In genomic region chr2:69689969-69690368, GRCh38 we compare ENCODE assay signal across 18 cellular contexts. TPM values are rescaled to one million over a fixed set of nuclear protein-coding genes. Genes with fewer than 3 reads are reported as not detected.
DNase-seq lines count a peak whose midpoint lies in the region; ATAC-seq, FAIRE-seq and TF ChIP-seq lines count a peak whose summit lies in the region.
"Had no signal": no experiment of that assay in that cellular context is flagged by ENCODE, and none has a peak within 500 bp of the region (broad histone marks: within the 10 kb centered on the region; RNA-seq: fewer than 3 reads in every experiment).

No MANE protein-coding gene starts in this region.

- TF ChIP-seq POLR2A in HepG2 (IDR thresholded peaks at IDR 0.05; ENCODE audit: insufficient read depth in 1 of 2, low read depth in 2 of 2, low read length in 2 of 2) (no peak), right lobe of liver (IDR thresholded peaks at IDR 0.05) (no peak)

- H3K27ac ChIP-seq in HepG2 (ENCODE audit: extremely low read length, insufficient read depth, low read length) (no peak overlapping the region), right lobe of liver (no peak overlapping the region)
- H3K27ac ChIP-seq: KMS-11 had no signal

- WGBS in HepG2 (ENCODE audit: low lambda C conversion rate) = 66% methylated on average over 2 of the region's 2 CpGs
- WGBS in right lobe of liver (ENCODE audit: insufficient coverage, low coverage, low lambda C conversion rate, missing lambda C conversion rate) = 89% methylated on average over 1 of the region's 2 CpGs

- intact Hi-C loops in HepG2 (cut with micrococcal nuclease; ENCODE audit: unreplicated experiment) = no loop called here
- intact Hi-C loops in right lobe of liver (cut with DNase I) = no loop called here
- intact Hi-C loops in activated CD8-positive, alpha-beta T cell treated with anti-CD3 and anti-CD28 coated beads for 36 hours (cut with micrococcal nuclease) = loop anchor here (2.0 kb wide), 1 partner anchor 45 kb away; no protein-coding TSS in a partner anchor

- H3K36me3 ChIP-seq in HepG2 (replicated peaks in 1 of 2; ENCODE audit: control insufficient read depth in 1 of 2, insufficient read depth in 2 of 2, low read length in 2 of 2) = no peaks in the 10 kb centered on the region
- H3K36me3 ChIP-seq in right lobe of liver = no peaks in the 10 kb centered on the region
- H3K36me3 ChIP-seq: HAP-1 had no signal

- no peak overlapping the region for H3K9ac ChIP-seq in HepG2 (ENCODE audit: insufficient read depth, low read depth, low read length)
- H3K9ac ChIP-seq: KMS-11 had no signal

- H3K27ac Mint-ChIP-seq in T-helper 17 cell (peak overlapping the region; percentile 97), immature natural killer cell (peak overlapping the region in 1 of 6 donors; percentile 58)
- H3K27ac Mint-ChIP-seq in activated CD8-positive, alpha-beta T cell treated with anti-CD3 and anti-CD28 coated beads for 36 hours = no peak overlapping the region
- H3K27ac Mint-ChIP-seq: IgD-negative memory B cell had no signal

- DNase-seq in HepG2 (ENCODE audit: low spot score) = no peak
- no peak for DNase-seq in right lobe of liver
- DNase-seq in T-helper 17 cell = no peak
- no peak for DNase-seq in immature natural killer cell
- no peak for DNase-seq in COLO829 (ENCODE audit: low spot score)
- DNase-seq in NCI-H2171 treated with DMSO at 0.1 percent for 48 hours (lab: John Stamatoyannopoulos, UW) = no peak
- DNase-seq in activated CD8-positive, alpha-beta T cell treated with anti-CD3 and anti-CD28 coated beads for 36 hours = no peak
- DNase-seq: 8988T, ACHN, C1 segment of cervical spinal cord, DMS53, GF-D8, GOT3 had no signal

- H3K27me3 ChIP-seq in HepG2 (ENCODE audit: control insufficient read depth in 1 of 2, insufficient read depth in 2 of 2, low read length in 2 of 2) = peaks cover 0 to 5% of the 10 kb centered on the region in 2 experiments; a peak in 2 of 5 replicates
- H3K27me3 ChIP-seq in right lobe of liver = no peaks in the 10 kb centered on the region

- BruUV-seq in HepG2 (replicated peaks; lab: Mats Ljungman, UMichigan) = no TSS peak

- H3K79me2 ChIP-seq in HepG2 (ENCODE audit: insufficient read depth, low read length) = no peaks in the 10 kb centered on the region

- no peaks in the 10 kb centered on the region for H3K9me3 Mint-ChIP-seq in immature natural killer cell
- H3K9me3 Mint-ChIP-seq in activated CD8-positive, alpha-beta T cell treated with anti-CD3 and anti-CD28 coated beads for 36 hours = no peaks in the 10 kb centered on the region
- H3K9me3 Mint-ChIP-seq: CD8-positive, alpha-beta memory T cell; IgD-negative memory B cell had no signal

- CTCF ChIA-PET in HepG2 (lab: Yijun Ruan, JAX; ENCODE audit: low intra/inter-chr PET ratio, low total read pairs) = no interaction called here
- CTCF ChIA-PET in activated CD8-positive, alpha-beta T cell treated with anti-CD3 and anti-CD28 coated beads for 36 hours (lab: Charles Lee) = interaction anchor here (1.1 kb wide), 1 partner anchor 125 kb away, joined by 3 read pairs; no protein-coding TSS in a partner anchor

- POLR2A ChIA-PET in HepG2 (lab: Yijun Ruan, JAX) = no interaction called here
- POLR2A ChIA-PET in activated CD8-positive, alpha-beta T cell treated with anti-CD3 and anti-CD28 coated beads for 36 hours (lab: Charles Lee) = no interaction called here

- no peak overlapping the region for H2AFZ ChIP-seq in HepG2 (ENCODE audit: low read length)

- H4K20me1 ChIP-seq in HepG2 (ENCODE audit: insufficient read depth, low read length) = no peaks in the 10 kb centered on the region

- no peak overlapping the region for H3K4me2 ChIP-seq in HepG2 (ENCODE audit: low read depth, low read length)
- H3K4me2 ChIP-seq: KMS-11 had no signal

- no peak for TF ChIP-seq EP300 in HepG2 (IDR thresholded peaks at IDR 0.05; ENCODE audit: low read depth in 2 of 2, low read length in 2 of 2)
- no peak for TF ChIP-seq EP300 in HepG2 (CRISPR knock-in tag; IDR thresholded peaks at IDR 0.05; ENCODE audit: borderline replicate concordance)

- TF ChIP-seq CTCF in HepG2 (CRISPR knock-in tag; IDR thresholded peaks at IDR 0.05) = no peak
- no peak for TF ChIP-seq CTCF in right lobe of liver (IDR thresholded peaks at IDR 0.05)
- TF ChIP-seq CTCF in activated CD8-positive, alpha-beta T cell treated with anti-CD3 and anti-CD28 coated beads for 36 hours (IDR thresholded peaks at IDR 0.05) = no peak

- H3K4me3 ChIP-seq in HepG2 (replicated peaks in 1 of 3; ENCODE audit: insufficient read depth in 1 of 3, low read depth in 2 of 3, low read length in 3 of 3) (no peak overlapping the region), right lobe of liver (no peak overlapping the region)
- H3K4me3 ChIP-seq: HAP-1 had no signal

- no peaks in the 10 kb centered on the region for H3K36me3 Mint-ChIP-seq in T-helper 17 cell (ENCODE audit: low read depth)
- no peaks in the 10 kb centered on the region for H3K36me3 Mint-ChIP-seq in immature natural killer cell
- H3K36me3 Mint-ChIP-seq in activated CD8-positive, alpha-beta T cell treated with anti-CD3 and anti-CD28 coated beads for 36 hours (ENCODE audit: low read depth) = no peaks in the 10 kb centered on the region
- H3K36me3 Mint-ChIP-seq: IgD-negative memory B cell had no signal

- H3K9me3 ChIP-seq in HepG2 (ENCODE audit: low read length) (no peaks in the 10 kb centered on the region), right lobe of liver (no peaks in the 10 kb centered on the region), T-helper 17 cell (ENCODE audit: control insufficient read depth, low read length, poor library complexity, severe bottlenecking) (no peaks in the 10 kb centered on the region)
- H3K9me3 ChIP-seq: HAP-1 had no signal

- in situ Hi-C loops in HepG2 (cut with HindIII; ENCODE audit: extremely low pct_ligation_motif_present, low pct_unique_long_range_greater_than_20kb) = no loop called here

- TF ChIP-seq RAD21 in HepG2 (CRISPR knock-in tag; IDR thresholded peaks at IDR 0.05) = no peak

- no peak for FAIRE-seq in HepG2 (lab: Jason Lieb, UNC)
- FAIRE-seq: GM19239 had no signal

- H3K27me3 Mint-ChIP-seq in T-helper 17 cell (no peaks in the 10 kb centered on the region), immature natural killer cell (ENCODE audit: low read depth in 3 of 3) (peaks cover 0 to 10% (median 4%) of the 10 kb centered on the region in 3 donors)
- no peaks in the 10 kb centered on the region for H3K27me3 Mint-ChIP-seq in activated CD8-positive, alpha-beta T cell treated with anti-CD3 and anti-CD28 coated beads for 36 hours

- H3K4me1 Mint-ChIP-seq in T-helper 17 cell (peaks cover 47% of the 10 kb centered on the region), immature natural killer cell (peaks cover 72 to 89% of the 10 kb centered on the region in 2 donors)
- H3K4me1 Mint-ChIP-seq in activated CD8-positive, alpha-beta T cell treated with anti-CD3 and anti-CD28 coated beads for 36 hours (ENCODE audit: low read depth) = peaks cover 67% of the 10 kb centered on the region

- H3K4me1 ChIP-seq in HepG2 (ENCODE audit: insufficient read depth, low read length) (peaks cover 46% of the 10 kb centered on the region), right lobe of liver (peaks cover 0 to 5% (median 0%) of the 10 kb centered on the region in 4 donors)
- H3K4me1 ChIP-seq: HAP-1 had no signal

- H3K4me3 Mint-ChIP-seq in T-helper 17 cell (peak overlapping the region; percentile 41), immature natural killer cell (peak overlapping the region in 3 of 5 donors; percentile 46 to 48 (median 48))
- H3K4me3 Mint-ChIP-seq in activated CD8-positive, alpha-beta T cell treated with anti-CD3 and anti-CD28 coated beads for 36 hours = no peak overlapping the region
- H3K4me3 Mint-ChIP-seq: IgD-negative memory B cell had no signal

- ATAC-seq in HepG2 (no peak), right lobe of liver (no peak), T-helper 17 cell (no peak)
- no peak for ATAC-seq in activated CD8-positive, alpha-beta T cell treated with anti-CD3 and anti-CD28 coated beads for 36 hours

RNA-seq across cellular contexts. Expression of gene AAK1, which starts 46.4 kb away (rescaled TPM):
- 10.3 and 15.2 TPM in 2 replicates for total RNA-seq in HepG2 (2016; rRNA removed; fragmentation: Illumina TruSeq; extraction: Trizol)
- 2.4 and 3.1 TPM in 2 replicates for total RNA-seq in HepG2 (2016; cell fraction: cytosol; rRNA removed; fragmentation: Illumina TruSeq; extraction: Trizol; ENCODE audit: low read depth)
- total RNA-seq in HepG2 (2016; cell fraction: insoluble cytoplasmic fraction; rRNA removed; fragmentation: Illumina TruSeq; extraction: Trizol) = 9.4 and 12.9 TPM in 2 replicates
- 7.2 and 7.6 TPM in 2 replicates for total RNA-seq in HepG2 (2016; cell fraction: membrane; rRNA removed; fragmentation: Illumina TruSeq; extraction: Trizol)
- total RNA-seq in HepG2 (2016; cell fraction: nucleus; rRNA removed; fragmentation: Illumina TruSeq; extraction: Trizol) = 20.2 and 27.8 TPM in 2 replicates
- 9.4 and 9.8 TPM in 2 replicates for polyA plus RNA-seq in HepG2 (2011; rRNA removed)
- 4.3 and 6.0 TPM in 2 replicates for polyA plus RNA-seq in HepG2 (2011; cell fraction: cytosol; rRNA removed)
- polyA plus RNA-seq in HepG2 (2011; cell fraction: nucleus; rRNA removed) = 13.6 and 15.8 TPM in 2 replicates
- 7.2 and 9.5 TPM in 2 replicates for polyA plus RNA-seq in HepG2 (2012)
- polyA plus RNA-seq in HepG2 (2016; cell fraction: cytosol; fragmentation: Illumina TruSeq; extraction: Trizol; ENCODE audit: low read depth) = 0.59 and 1.3 TPM in 2 replicates
- polyA plus RNA-seq in HepG2 (2016; cell fraction: insoluble cytoplasmic fraction; fragmentation: Illumina TruSeq; extraction: Trizol; ENCODE audit: low read depth) = 7.3 and 8.6 TPM in 2 replicates
- polyA plus RNA-seq in HepG2 (2016; cell fraction: membrane; fragmentation: Illumina TruSeq; extraction: Trizol; ENCODE audit: low read depth) = 1.5 and 1.9 TPM in 2 replicates
- polyA plus RNA-seq in HepG2 (2016; cell fraction: nucleus; fragmentation: Illumina TruSeq; extraction: Trizol; ENCODE audit: insufficient read depth, low read depth) = 14.2 and 15.4 TPM in 2 replicates
- polyA minus RNA-seq in HepG2 (2011; rRNA and poly(A)+ RNA removed; ENCODE audit: low replicate concordance) = 8.6 and 11.3 TPM in 2 replicates
- polyA minus RNA-seq in HepG2 (2011; cell fraction: cytosol; rRNA and poly(A)+ RNA removed) = 17.2 and 18.3 TPM in 2 replicates
- 41.1 and 50.6 TPM in 2 replicates for polyA minus RNA-seq in HepG2 (2011; cell fraction: nucleus; rRNA and poly(A)+ RNA removed)
- total RNA-seq in right lobe of liver = 10 to 100 TPM; 12.7 to 30.5 (median 20.5) TPM
- 100 to 1,000 TPM; 187 to 243 TPM for total RNA-seq in T-helper 17 cell
- polyA plus RNA-seq in immature natural killer cell = 100 to 1,000 TPM in 1 of 3 donors, 10 to 100 TPM in 2; 23.1 to 121 (median 38.2) TPM
- total RNA-seq in activated CD8-positive, alpha-beta T cell treated with anti-CD3 and anti-CD28 coated beads for 36 hours = 100 to 1,000 TPM; 114 to 115 TPM

RNA-seq across cellular contexts. Expression of gene ANXA4, which starts 52.0 kb away (rescaled TPM):
- total RNA-seq in HepG2 (2016; rRNA removed; fragmentation: Illumina TruSeq; extraction: Trizol) (155 and 237 TPM in 2 replicates), right lobe of liver (100 to 1,000 TPM in 3 of 6 experiments, 10 to 100 TPM in 3; 53.5 to 173 (median 92.1) TPM), T-helper 17 cell (10 to 100 TPM; 11.4 to 13.4 TPM)
- total RNA-seq in HepG2 (2016; cell fraction: cytosol; rRNA removed; fragmentation: Illumina TruSeq; extraction: Trizol; ENCODE audit: low read depth) = 17.9 and 22.8 TPM in 2 replicates
- total RNA-seq in HepG2 (2016; cell fraction: insoluble cytoplasmic fraction; rRNA removed; fragmentation: Illumina TruSeq; extraction: Trizol) = 161 and 233 TPM in 2 replicates
- 40.1 and 41.9 TPM in 2 replicates for total RNA-seq in HepG2 (2016; cell fraction: membrane; rRNA removed; fragmentation: Illumina TruSeq; extraction: Trizol)
- 65.6 and 74.7 TPM in 2 replicates for total RNA-seq in HepG2 (2016; cell fraction: nucleus; rRNA removed; fragmentation: Illumina TruSeq; extraction: Trizol)
- polyA plus RNA-seq in HepG2 (2011; rRNA removed) (147 and 168 TPM in 2 replicates), immature natural killer cell (10 to 100 TPM; 80.8 to 86.1 (median 85.5) TPM)
- polyA plus RNA-seq in HepG2 (2011; cell fraction: cytosol; rRNA removed) = 87.5 and 190 TPM in 2 replicates
- polyA plus RNA-seq in HepG2 (2011; cell fraction: nucleus; rRNA removed) = 143 and 171 TPM in 2 replicates
- polyA plus RNA-seq in HepG2 (2012) = 61.9 and 99.0 TPM in 2 replicates
- 31.6 and 32.5 TPM in 2 replicates for polyA plus RNA-seq in HepG2 (2016; cell fraction: cytosol; fragmentation: Illumina TruSeq; extraction: Trizol; ENCODE audit: low read depth)
- 346 and 367 TPM in 2 replicates for polyA plus RNA-seq in HepG2 (2016; cell fraction: insoluble cytoplasmic fraction; fragmentation: Illumina TruSeq; extraction: Trizol; ENCODE audit: low read depth)
- 39.4 and 42.7 TPM in 2 replicates for polyA plus RNA-seq in HepG2 (2016; cell fraction: membrane; fragmentation: Illumina TruSeq; extraction: Trizol; ENCODE audit: low read depth)
- 146 and 162 TPM in 2 replicates for polyA plus RNA-seq in HepG2 (2016; cell fraction: nucleus; fragmentation: Illumina TruSeq; extraction: Trizol; ENCODE audit: insufficient read depth, low read depth)
- 48.3 and 195 TPM in 2 replicates for polyA minus RNA-seq in HepG2 (2011; rRNA and poly(A)+ RNA removed; ENCODE audit: low replicate concordance)
- 90.7 and 108 TPM in 2 replicates for polyA minus RNA-seq in HepG2 (2011; cell fraction: cytosol; rRNA and poly(A)+ RNA removed)
- polyA minus RNA-seq in HepG2 (2011; cell fraction: nucleus; rRNA and poly(A)+ RNA removed) = 70.5 and 74.0 TPM in 2 replicates
- 10 to 100 TPM; 14.6 to 17.5 TPM for total RNA-seq in activated CD8-positive, alpha-beta T cell treated with anti-CD3 and anti-CD28 coated beads for 36 hours
